1 cellular context compared by ENCODE assay signal in the genomic region with DNA sequence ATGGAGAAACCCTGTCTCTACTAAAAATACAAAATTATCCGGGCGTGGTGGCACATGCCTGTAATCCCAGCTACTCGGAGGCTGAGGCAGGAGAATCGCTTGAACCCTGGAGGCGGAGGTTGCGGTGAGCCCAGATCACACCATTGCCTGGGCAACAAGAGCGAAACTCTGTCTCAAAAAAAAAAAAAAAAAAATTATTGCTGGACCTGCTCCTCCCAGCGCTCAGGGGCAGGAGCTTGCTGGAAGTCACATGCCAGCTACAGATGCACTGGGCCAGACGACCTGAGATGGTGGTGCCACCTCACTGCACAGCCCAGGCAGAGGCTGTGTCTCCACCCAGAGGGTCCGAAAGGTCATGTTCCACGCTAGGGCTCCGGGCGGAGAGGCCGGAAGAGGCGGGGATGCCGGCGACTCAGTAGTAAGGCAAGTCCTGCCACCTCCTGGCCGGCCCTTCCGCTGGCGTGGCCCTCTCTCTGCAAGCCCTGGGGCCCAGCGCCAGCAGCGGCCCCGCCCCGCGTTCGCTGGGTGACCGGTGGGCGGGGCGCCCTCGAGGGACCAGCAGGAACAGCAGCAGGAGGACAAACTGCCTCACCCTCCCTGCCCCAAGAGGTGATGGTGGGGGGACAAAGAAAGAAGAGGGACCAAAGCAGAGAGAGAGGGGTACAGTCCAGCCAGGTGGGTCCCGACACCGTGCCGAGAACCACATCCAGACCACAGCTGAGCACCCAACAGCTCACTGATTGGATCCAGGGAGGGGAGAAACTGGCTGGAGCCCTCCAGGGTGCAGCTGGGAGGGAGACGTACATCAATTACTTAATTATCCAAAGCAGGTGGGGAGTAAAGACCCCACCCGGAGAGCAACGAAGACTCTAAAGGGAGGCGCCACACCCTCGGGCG.
TF ChIP-seq lines count a peak whose summit lies in the region.

No MANE protein-coding gene starts in this region.

TF ChIP-seq in SK-N-SH, 30 proteins besides CTCF, POLR2A, EP300 and RAD21 (continued from another document):
- no peak for TF ChIP-seq IRF3 (IDR thresholded peaks at IDR 0.05; ENCODE audit: low read depth, low read length)
- 0 out of 2 replicates have a peak, but pooled peaks have one; percentile 16 for TF ChIP-seq SMC3 (IDR thresholded peaks at IDR 0.05; ENCODE audit: low read depth, low read length)
- TF ChIP-seq MEF2A (IDR thresholded peaks at IDR 0.05; ENCODE audit: borderline replicate concordance, low read depth), result no peak
- TF ChIP-seq USF1 (IDR thresholded peaks at IDR 0.05; ENCODE audit: borderline replicate concordance, low read depth), result no peak
- TF ChIP-seq ELF1 (IDR thresholded peaks at IDR 0.05), result peak; percentile 24; the same call in 1 of the 2 replicates
